ENCODE assay signal across 27 cellular contexts in the genomic region with DNA sequence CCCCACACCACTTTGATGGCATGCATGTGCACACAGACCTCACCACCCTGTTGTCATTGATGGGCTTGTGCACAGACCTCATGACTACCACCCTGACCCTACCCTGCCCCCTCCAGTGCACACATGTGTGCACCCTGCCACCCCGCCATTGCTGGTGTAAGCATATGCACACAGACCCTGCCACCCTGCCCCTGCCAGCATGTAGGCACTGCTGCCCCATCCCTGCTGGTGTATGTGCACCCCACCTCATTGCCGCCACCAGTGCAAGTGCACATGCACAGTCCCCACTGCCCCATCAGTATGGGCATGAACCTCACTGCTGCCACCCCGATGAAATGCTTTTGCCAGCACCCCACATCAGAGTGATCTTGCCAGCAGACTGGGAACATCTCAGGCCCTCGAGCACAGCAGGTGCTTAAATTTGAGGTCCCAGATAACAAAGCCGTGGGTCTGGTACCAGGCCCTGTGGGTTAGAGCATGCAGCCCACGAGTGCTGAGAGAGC.
DNase-seq lines count a peak whose midpoint lies in the region; ATAC-seq, FAIRE-seq and TF ChIP-seq lines count a peak whose summit lies in the region.
"Had no signal": no experiment of that assay in that cellular context is flagged by ENCODE, and none has a peak within 500 bp of the region (broad histone marks: within the 10 kb centered on the region; RNA-seq: fewer than 3 reads in every experiment).

No MANE protein-coding gene starts in this region.

- CTCF ChIA-PET in H1 (lab: Charles Lee; ENCODE audit: partially characterized antibody): no interaction called here

- TF ChIP-seq POLR2A in H1 (IDR thresholded peaks at IDR 0.05; ENCODE audit: control extremely low read depth in 1 of 2, low read depth in 2 of 2, low read length in 2 of 2): no peak

- H2BK20ac ChIP-seq in H1 (ENCODE audit: low read length): no peak overlapping the region

- no peak overlapping the region for H2BK120ac ChIP-seq in H1 (replicated peaks; ENCODE audit: low read depth, low read length)
- no peak overlapping the region for H2BK120ac ChIP-seq in neuronal stem cell (ENCODE audit: low read depth, low read length)

- H4K91ac ChIP-seq in H1 (replicated peaks; ENCODE audit: insufficient read length, low read length) (peak overlapping the region; percentile 10), neuronal stem cell (ENCODE audit: low read depth, low read length, poor library complexity) (no peak overlapping the region)

- H3K23me2 ChIP-seq in H1 (ENCODE audit: low read depth, low read length): no peaks in the 10 kb centered on the region; the same call in 1 of the 2 replicates

- H3K27me3 ChIP-seq in H1 (replicated peaks in 1 of 4; ENCODE audit: control insufficient read depth in 3 of 4, extremely low read depth in 1 of 4, insufficient read depth in 3 of 4, low read length in 3 of 4) (no peaks in the 10 kb centered on the region), neuronal stem cell (ENCODE audit: control insufficient read depth in 3 of 3, insufficient read depth in 3 of 3, low read depth in 1 of 3, low read length in 3 of 3) (no peaks in the 10 kb centered on the region), upper lobe of right lung (no peaks in the 10 kb centered on the region)
- H3K27me3 ChIP-seq: BE2C, BLaER1 had no signal

- H3K9me3 ChIP-seq in H1 (ENCODE audit: insufficient read depth in 2 of 2, low read depth in 1 of 2, low read length in 1 of 2) (no peaks in the 10 kb centered on the region; a peak in 1 of 4 replicates), kidney (ENCODE audit: control insufficient read depth in 1 of 2, low read length in 2 of 2) (peaks cover 0 to 2% of the 10 kb centered on the region in 2 donors), neuronal stem cell (replicated peaks in 1 of 2; ENCODE audit: control insufficient read depth in 2 of 2, insufficient read depth in 1 of 2, low read depth in 1 of 2, low read length in 2 of 2) (peaks cover 4 to 61% of the 10 kb centered on the region in 2 donors), upper lobe of right lung (no peaks in the 10 kb centered on the region)
- H3K9me3 ChIP-seq: BE2C had no signal

- H2AFZ ChIP-seq in H1 (ENCODE audit: low read length) (no peak overlapping the region), neuronal stem cell (ENCODE audit: low read length) (no peak overlapping the region)

- DNase-seq in H1 (ENCODE audit: low read depth in 1 of 2, low spot score in 2 of 2) (no peak), kidney (peak; percentile 61), neuronal stem cell (ENCODE audit: low spot score) (no peak), upper lobe of right lung (peak; percentile 59), coronary artery (ENCODE audit: low spot score) (no peak), NCI-H446 (lab: John Stamatoyannopoulos, UW) (no peak)
- DNase-seq: 8988T; ACHN; BE2C; C1 segment of cervical spinal cord; CD4-positive, alpha-beta memory T cell; CD4-positive, CD25-positive, alpha-beta regulatory T cell; CD8-positive, alpha-beta memory T cell; COR-L47; DMS 273 treated with DMSO at 0.1 percent for 48 hours; DMS153; DMS53; DMS79; DND-41; EL; GDM1 had no signal

- H2BK15ac ChIP-seq in H1 (ENCODE audit: low read length) (no peak overlapping the region), neuronal stem cell (ENCODE audit: low read length) (no peak overlapping the region)

- FAIRE-seq in H1 (lab: Jason Lieb, UNC) (no peak), kidney (lab: Jason Lieb, UNC) (no peak)
- FAIRE-seq: A204.1, GM12878, GM12892 had no signal

- H3K79me2 ChIP-seq in H1 (ENCODE audit: control insufficient read depth in 1 of 2, insufficient read depth in 2 of 2, low read length in 2 of 2): no peaks in the 10 kb centered on the region

- H3K14ac ChIP-seq in H1 (ENCODE audit: insufficient read length) (no peak overlapping the region), neuronal stem cell (ENCODE audit: low read length) (peak overlapping the region; percentile 42)

- WGBS in H1 (ENCODE audit: extremely low coverage in 1 of 2, insufficient coverage in 1 of 2, insufficient read length in 1 of 2, insufficient replicate concordance in 2 of 2, low coverage in 1 of 2, low lambda C conversion rate in 2 of 2, missing lambda C conversion rate in 1 of 2), 2 experiments: 90% methylated on average over 6 of the region's 6 CpGs; no CpG with 5 or more reads in 1 of the 2 experiments
- WGBS in neuronal stem cell (ENCODE audit: extremely low coverage in 2 of 2, insufficient read length in 2 of 2, insufficient replicate concordance in 1 of 2), 2 donors: no CpG with 5 or more reads among the region's 6 CpGs

- peaks cover 0 to 2% of the 10 kb centered on the region in 2 experiments for H4K20me1 ChIP-seq in H1 (replicated peaks in 1 of 2; ENCODE audit: control insufficient read depth in 1 of 2, insufficient read depth in 2 of 2, low read length in 2 of 2)
- H4K20me1 ChIP-seq: BLaER1 had no signal

- TF ChIP-seq EP300 in H1 (IDR thresholded peaks at IDR 0.05; ENCODE audit: borderline replicate concordance in 1 of 2, low read depth in 2 of 2, low read length in 2 of 2): no peak

- H3K79me1 ChIP-seq in H1 (ENCODE audit: low read depth, low read length) (no peaks in the 10 kb centered on the region), neuronal stem cell (ENCODE audit: low read depth, low read length) (no peaks in the 10 kb centered on the region)

- H4K5ac ChIP-seq in H1 (ENCODE audit: insufficient read length, low read depth, low read length): no peak overlapping the region

- TF ChIP-seq RAD21 in H1 (IDR thresholded peaks at IDR 0.05 in 1 of 2, conservative IDR thresholded peaks at IDR 0.05 in 1 of 2; ENCODE audit: low read depth in 2 of 2, low read length in 2 of 2): no peak

- H3K27ac ChIP-seq in H1 (ENCODE audit: low read depth, low read length) (no peak overlapping the region), kidney (ENCODE audit: low read depth in 2 of 2, low read length in 2 of 2) (no peak overlapping the region), neuronal stem cell (replicated peaks; ENCODE audit: low read length) (no peak overlapping the region), upper lobe of right lung (no peak overlapping the region), coronary artery (no peak overlapping the region)
- H3K27ac ChIP-seq: BLaER1 had no signal

- H3K23ac ChIP-seq in H1 (ENCODE audit: insufficient read length): no peak overlapping the region
- H3K23ac ChIP-seq in neuronal stem cell (ENCODE audit: low read depth, low read length, poor library complexity): peak overlapping the region; percentile 52

- H3K56ac ChIP-seq in H1 (replicated peaks; ENCODE audit: insufficient read length, low read depth, low read length): no peak overlapping the region

- intact Hi-C loops in kidney (cut with DNase I) (no loop called here), upper lobe of right lung (cut with DNase I) (no loop called here)

- H3K4me2 ChIP-seq in H1 (ENCODE audit: insufficient read depth in 1 of 2, low read depth in 2 of 2, low read length in 2 of 2) (no peak overlapping the region), neuronal stem cell (ENCODE audit: insufficient read depth, low read length, poor library complexity, severe bottlenecking) (no peak overlapping the region)
- H3K4me2 ChIP-seq: BLaER1 had no signal

- H2AK5ac ChIP-seq in H1 (ENCODE audit: low read depth, low read length): no peak overlapping the region
- H2AK5ac ChIP-seq in neuronal stem cell (ENCODE audit: low read depth, low read length): no peak overlapping the region

- no peaks in the 10 kb centered on the region for H3K4me1 ChIP-seq in H1 (replicated peaks in 1 of 4; ENCODE audit: control insufficient read depth in 3 of 4, insufficient read depth in 4 of 4, low read length in 3 of 4)
- no peaks in the 10 kb centered on the region for H3K4me1 ChIP-seq in kidney (ENCODE audit: control insufficient read depth in 1 of 2, insufficient read depth in 1 of 2, low read depth in 1 of 2, low read length in 2 of 2)
- no peaks in the 10 kb centered on the region for H3K4me1 ChIP-seq in neuronal stem cell (ENCODE audit: control insufficient read depth in 2 of 2, insufficient read depth in 1 of 2, low read depth in 1 of 2, low read length in 2 of 2)
- H3K4me1 ChIP-seq in upper lobe of right lung: no peaks in the 10 kb centered on the region
- H3K4me1 ChIP-seq: BE2C, BLaER1 had no signal

- no peak overlapping the region for H2BK5ac ChIP-seq in H1 (ENCODE audit: low read depth, low read length)
- no peak overlapping the region for H2BK5ac ChIP-seq in neuronal stem cell (ENCODE audit: low read length)

- H3K18ac ChIP-seq in H1 (ENCODE audit: extremely low read depth, low read length): no peak overlapping the region
- H3K18ac ChIP-seq in neuronal stem cell (ENCODE audit: low read length): peak overlapping the region; percentile 5

- H3K4me3 ChIP-seq in H1 (ENCODE audit: extremely low read depth in 1 of 4, insufficient read depth in 2 of 4, low read depth in 3 of 4, low read length in 4 of 4): no peak overlapping the region
- no peak overlapping the region for H3K4me3 ChIP-seq in kidney (ENCODE audit: low read length in 2 of 2)
- peak overlapping the region in 1 of 2 donors; percentile 77 for H3K4me3 ChIP-seq in neuronal stem cell (ENCODE audit: low read length in 2 of 2)
- H3K4me3 ChIP-seq in upper lobe of right lung: no peak overlapping the region
- no peak overlapping the region for H3K4me3 ChIP-seq in coronary artery
- H3K4me3 ChIP-seq: BLaER1, GM12878 had no signal

- H3K9ac ChIP-seq in H1 (replicated peaks in 1 of 4; ENCODE audit: extremely low read depth in 1 of 4, low read depth in 3 of 4, low read length in 3 of 4): no peak overlapping the region; a peak in 1 of 7 replicates
- no peak overlapping the region for H3K9ac ChIP-seq in kidney (ENCODE audit: low read length in 2 of 2)
- peak overlapping the region; percentile 36 for H3K9ac ChIP-seq in neuronal stem cell (ENCODE audit: low read depth, low read length, poor library complexity)
- H3K9ac ChIP-seq: BLaER1 had no signal

- TF ChIP-seq CTCF in H1 (IDR thresholded peaks at IDR 0.05; ENCODE audit: control extremely low read depth in 1 of 3, insufficient read depth in 1 of 3, low read depth in 1 of 3, low read length in 3 of 3) (no peak), kidney (IDR thresholded peaks at IDR 0.05; ENCODE audit: borderline replicate concordance, extremely low read depth, insufficient read depth) (no peak), upper lobe of right lung (IDR thresholded peaks at IDR 0.05) (no peak), coronary artery (IDR thresholded peaks at IDR 0.05) (no peak)

- H4K8ac ChIP-seq in H1 (ENCODE audit: extremely low read depth, insufficient read depth, low read length) (no peak overlapping the region), neuronal stem cell (ENCODE audit: low read depth, low read length) (no peak overlapping the region)

- H3K4ac ChIP-seq in H1 (replicated peaks; ENCODE audit: insufficient read length, low read depth, low read length) (no peak overlapping the region), neuronal stem cell (ENCODE audit: low read length) (no peak overlapping the region)

- ATAC-seq in upper lobe of right lung (peak; percentile 36), GM18868 (IDR thresholded peaks at IDR 0.05; ENCODE audit: unreplicated experiment) (no peak), GM21619 (IDR thresholded peaks at IDR 0.05; ENCODE audit: unreplicated experiment) (no peak)
- ATAC-seq: GM12878 had no signal

- POLR2A ChIA-PET in H1 (lab: Charles Lee; ENCODE audit: partially characterized antibody): no interaction called here

- H3K36me3 ChIP-seq in H1 (ENCODE audit: control insufficient read depth in 2 of 4, insufficient read depth in 4 of 4, low read length in 3 of 4) (peaks cover 0 to 24% (median 11%) of the 10 kb centered on the region in 4 experiments; a peak in 3 of 8 replicates), kidney (ENCODE audit: control insufficient read depth in 1 of 2, insufficient read depth in 2 of 2, low read length in 2 of 2) (peaks cover 13 to 30% of the 10 kb centered on the region in 2 donors), neuronal stem cell (replicated peaks in 1 of 2; ENCODE audit: control insufficient read depth in 2 of 2, insufficient read depth in 2 of 2, low read length in 2 of 2) (peaks cover 11 to 53% of the 10 kb centered on the region in 2 donors), upper lobe of right lung (peaks cover 25% of the 10 kb centered on the region)
- H3K36me3 ChIP-seq: BE2C had no signal

- H2BK12ac ChIP-seq in H1 (ENCODE audit: low read depth, low read length): no peak overlapping the region
- no peak overlapping the region for H2BK12ac ChIP-seq in neuronal stem cell (ENCODE audit: low read length)

Comparison
In these comparisons a context has a peak if more than half of its experiments do, and no peak if none do; other contexts are left out.
1. DNase-seq: peak in kidney (single experiment) and upper lobe of right lung (single experiment); none in H1 (0 of 2), neuronal stem cell (single experiment), coronary artery (single experiment) and NCI-H446 (0 of 2).